8 cellular contexts compared by ENCODE assay signal in the genomic region with DNA sequence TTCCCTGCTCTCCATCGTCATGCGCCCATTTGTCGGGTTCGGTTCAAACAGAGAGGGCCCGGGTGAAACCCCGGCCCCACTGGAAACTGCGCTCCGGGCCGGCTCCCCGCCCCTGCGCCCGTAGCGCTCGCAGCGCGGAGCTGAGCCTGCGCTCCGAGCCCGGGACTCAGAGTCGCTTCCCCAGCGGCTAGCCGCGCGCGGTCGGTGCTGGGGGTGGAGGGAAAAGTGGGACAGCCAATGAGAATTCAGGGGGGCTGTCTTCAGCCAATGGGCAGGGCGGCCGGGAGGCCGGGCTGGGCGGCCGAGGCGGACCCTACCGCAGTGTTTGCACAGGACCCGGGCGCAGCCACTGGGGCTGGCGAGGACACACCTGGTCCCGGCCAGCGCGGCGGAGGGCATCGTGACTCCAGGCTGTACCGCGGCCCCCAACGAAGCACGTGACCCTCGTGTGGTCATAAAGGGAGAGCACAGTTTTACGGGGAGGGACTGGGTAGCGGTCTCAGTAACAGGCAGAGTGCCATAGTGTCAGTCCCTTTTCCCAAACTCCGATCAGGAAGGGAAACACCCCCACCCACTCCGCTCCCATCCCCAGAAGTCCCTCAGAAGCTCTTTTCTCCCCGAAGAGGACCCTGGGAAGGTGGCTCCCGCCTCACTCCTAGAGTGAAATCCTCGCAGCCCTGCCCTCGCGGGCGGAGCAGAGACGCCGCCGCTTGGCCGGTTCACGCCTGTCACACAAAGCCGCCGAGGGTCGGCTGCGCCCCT. TPM values are rescaled to one million over a fixed set of nuclear protein-coding genes. Genes with fewer than 3 reads are reported as not detected.
DNase-seq lines count a peak whose midpoint lies in the region; ATAC-seq, FAIRE-seq and TF ChIP-seq lines count a peak whose summit lies in the region.

TSS of gene INKA2 (minus strand) at position 174 of the 762 bp plus-strand sequence. CDS start at position 21, 153 bp downstream.

- WGBS in adipose tissue, 3 donors: 0 to 1% (median 0%) methylated on average over 63 to 65 of the region's 65 CpGs
- WGBS in heart right ventricle, 2 donors: 0 to 1% methylated on average over 65 of the region's 65 CpGs

- FAIRE-seq in urothelium cell line (lab: Jason Lieb, UNC): peak; percentile 87

- H3K27ac ChIP-seq in adipose tissue (ENCODE audit: low read depth, low read length) (peak within 1 kb of the TSS; percentile 68), heart right ventricle (peak within 1 kb of the TSS; percentile 96 to 100 (median 98))

- peaks cover 18 to 72% (median 67%) of the 10 kb centered on the region in 9 donors for H3K4me1 ChIP-seq in heart right ventricle

- H3K4me3 ChIP-seq in GM12875 (ENCODE audit: low read depth, low read length) (peak within 1 kb of the TSS; percentile 52), heart right ventricle (peak within 1 kb of the TSS; percentile 66 to 80 (median 77))

- DNase-seq in NCI-H1092 treated with DMSO at 0.1 percent for 48 hours (lab: John Stamatoyannopoulos, UW) (peak; percentile 94), SW 1271 (lab: John Stamatoyannopoulos, UW) (peak; percentile 36 to 76), heart right ventricle (peak; percentile 94), posterior vena cava (ENCODE audit: low spot score) (peak; percentile 95), urothelium cell line (ENCODE audit: low spot score) (peak; percentile 96)

- H3K27me3 ChIP-seq in heart right ventricle: peaks cover 0 to 32% (median 0%) of the 10 kb centered on the region in 7 donors

- peaks cover 0 to 21% (median 0%) of the 10 kb centered on the region in 9 donors for H3K36me3 ChIP-seq in heart right ventricle

- no peaks in the 10 kb centered on the region for H3K9me3 ChIP-seq in heart right ventricle

- ATAC-seq in HG02642 (IDR thresholded peaks at IDR 0.05; ENCODE audit: poor library complexity, unreplicated experiment): peak; percentile 85
- peak; percentile 84 to 93 (median 89) for ATAC-seq in heart right ventricle

- TF ChIP-seq CTCF in GM12875 (IDR thresholded peaks at IDR 0.05; ENCODE audit: borderline replicate concordance, insufficient read depth, low read depth, low read length) (no peak), heart right ventricle (IDR thresholded peaks at IDR 0.05) (peak in 1 of 9 donors; percentile 3)

- intact Hi-C loops in heart right ventricle (cut with DNase I): loop anchor here in 4 of 10 donors (1.0 to 10.0 kb wide), 4 partner anchors 16 to 965 kb away; partner anchors contain the start of genes DDX20 (in 1 of the 4) and RHOC (in 1 of the 4)
- intact Hi-C loops in posterior vena cava (cut with DNase I): no loop called here

RNA-seq across cellular contexts. Expression of gene INKA2, which starts in this region (rescaled TPM):
- polyA plus RNA-seq in adipose tissue (1 to 10 TPM in 2 of 3 donors, under 1 TPM in 1; 0.66 to 6.3 (median 4.3) TPM), heart right ventricle (1 to 10 TPM; 6.8 to 9.9 TPM)
- total RNA-seq in heart right ventricle (10 to 100 TPM in 9 of 10 donors, 1 to 10 TPM in 1; 8.7 to 34.6 (median 14.8) TPM), posterior vena cava (10 to 100 TPM; 12.4 to 16.1 TPM)

Comparison
In these comparisons a context has a peak if more than half of its experiments do, and no peak if none do; other contexts are left out.
1. Peak in every context shown above with its lines: DNase-seq, ATAC-seq, H3K4me3 ChIP-seq and H3K27ac ChIP-seq.